9 cellular contexts compared by ENCODE assay signal in genomic region chr3:195106418-195106906, GRCh38.
A peak's percentile ranks its signal among the peaks of the same experiment; 100 is the strongest.
DNase-seq lines count a peak whose midpoint lies in the region; ATAC-seq, FAIRE-seq and TF ChIP-seq lines count a peak whose summit lies in the region.
"Had no signal": no experiment of that assay in that cellular context is flagged by ENCODE, and none has a peak within 500 bp of the region (broad histone marks: within the 10 kb centered on the region; RNA-seq: fewer than 3 reads in every experiment).

No MANE protein-coding gene starts in this region.

- H3K27ac ChIP-seq in H1 (ENCODE audit: low read depth, low read length) (no peak overlapping the region), muscle layer of colon (ENCODE audit: low read depth, low read length) (no peak overlapping the region)

- DNase-seq in DMS 273 (lab: John Stamatoyannopoulos, UW; ENCODE audit: unreplicated experiment) (peak; percentile 89), DMS 273 treated with DMSO at 0.1 percent for 48 hours (lab: John Stamatoyannopoulos, UW) (no peak), NCI-H82 (lab: John Stamatoyannopoulos, UW) (peak; percentile 81), H1 (ENCODE audit: low read depth in 1 of 2, low spot score in 2 of 2) (peak in 1 of 2 experiments; percentile 90)
- DNase-seq in activated CD8-positive, alpha-beta memory T cell treated with anti-CD3 and anti-CD28 coated beads, Interleukin-2, amount 50 U/mL, for 1 hour (ENCODE audit: extremely low read depth): peak; percentile 11
- DNase-seq in stimulated activated CD8-positive, alpha-beta memory T cell treated with anti-CD3 and anti-CD28 coated beads, Interleukin-7, amount 100 ng/mL, for 1 hour (ENCODE audit: low read depth in 2 of 2): peak; percentile 38 to 40

- no peak overlapping the region for H2BK20ac ChIP-seq in H1 (ENCODE audit: low read length)

- no peak overlapping the region for H2BK12ac ChIP-seq in H1 (ENCODE audit: low read depth, low read length)

- FAIRE-seq in H1 (lab: Jason Lieb, UNC): no peak
- FAIRE-seq: A204.1 had no signal

- no peak overlapping the region for H3K23ac ChIP-seq in H1 (ENCODE audit: insufficient read length)

- peak; percentile 85 to 91 for TF ChIP-seq RAD21 in H1 (IDR thresholded peaks at IDR 0.05 in 1 of 2, conservative IDR thresholded peaks at IDR 0.05 in 1 of 2; ENCODE audit: low read depth in 2 of 2, low read length in 2 of 2)

- TF ChIP-seq CTCF in H1 (IDR thresholded peaks at IDR 0.05; ENCODE audit: control extremely low read depth in 1 of 3, insufficient read depth in 1 of 3, low read depth in 1 of 3, low read length in 3 of 3): peak; percentile 84 to 96 (median 90)

- H3K79me2 ChIP-seq in H1 (ENCODE audit: control insufficient read depth in 1 of 2, insufficient read depth in 2 of 2, low read length in 2 of 2): no peaks in the 10 kb centered on the region

- peaks cover 0 to 12% of the 10 kb centered on the region in 2 experiments for H4K20me1 ChIP-seq in H1 (replicated peaks in 1 of 2; ENCODE audit: control insufficient read depth in 1 of 2, insufficient read depth in 2 of 2, low read length in 2 of 2)

- 0 out of 3 replicates have a peak, but pooled peaks of 1 of the 2 experiments have one; percentile 41 for TF ChIP-seq EP300 in H1 (IDR thresholded peaks at IDR 0.05; ENCODE audit: borderline replicate concordance in 1 of 2, low read depth in 2 of 2, low read length in 2 of 2)

- H3K23me2 ChIP-seq in H1 (ENCODE audit: low read depth, low read length): peaks cover 17% of the 10 kb centered on the region; the same call in 1 of the 2 replicates

- no peak overlapping the region for H3K4ac ChIP-seq in H1 (replicated peaks; ENCODE audit: insufficient read length, low read depth, low read length)

- no peak for TF ChIP-seq POLR2A in H1 (IDR thresholded peaks at IDR 0.05; ENCODE audit: control extremely low read depth in 1 of 2, low read depth in 2 of 2, low read length in 2 of 2)

- POLR2A ChIA-PET in H1 (lab: Charles Lee; ENCODE audit: partially characterized antibody): interaction anchor here (0.8 to 1.3 kb wide), 2 partner anchors 25 to 431 kb away, joined by 3 read pairs; no protein-coding TSS in a partner anchor

- no peak overlapping the region for H3K18ac ChIP-seq in H1 (ENCODE audit: extremely low read depth, low read length)

- H4K91ac ChIP-seq in H1 (replicated peaks; ENCODE audit: insufficient read length, low read length): no peak overlapping the region

- H3K9ac ChIP-seq in H1 (replicated peaks in 1 of 4; ENCODE audit: extremely low read depth in 1 of 4, low read depth in 3 of 4, low read length in 3 of 4): no peak overlapping the region; a peak in 1 of 7 replicates
- H3K9ac ChIP-seq in muscle layer of colon (ENCODE audit: low read length): no peak overlapping the region

- H3K9me3 ChIP-seq in H1 (ENCODE audit: insufficient read depth in 2 of 2, low read depth in 1 of 2, low read length in 1 of 2) (no peaks in the 10 kb centered on the region), muscle layer of colon (ENCODE audit: low read length) (no peaks in the 10 kb centered on the region)

- no peak overlapping the region for H2BK5ac ChIP-seq in H1 (ENCODE audit: low read depth, low read length)

- no peak overlapping the region for H3K56ac ChIP-seq in H1 (replicated peaks; ENCODE audit: insufficient read length, low read depth, low read length)

- H3K4me1 ChIP-seq in H1 (replicated peaks in 1 of 4; ENCODE audit: control insufficient read depth in 3 of 4, insufficient read depth in 4 of 4, low read length in 3 of 4) (peaks cover 2 to 4% (median 2%) of the 10 kb centered on the region in 4 experiments; a peak in 4 of 7 replicates), muscle layer of colon (ENCODE audit: insufficient read depth, low read length) (peaks cover 25% of the 10 kb centered on the region)

- H3K14ac ChIP-seq in H1 (ENCODE audit: insufficient read length): no peak overlapping the region

- no peak overlapping the region for H2BK120ac ChIP-seq in H1 (replicated peaks; ENCODE audit: low read depth, low read length)

- H2AK5ac ChIP-seq in H1 (ENCODE audit: low read depth, low read length): no peak overlapping the region

- no peak overlapping the region for H2BK15ac ChIP-seq in H1 (ENCODE audit: low read length)

- peak overlapping the region in 1 of 4 experiments; percentile 4; a peak in 1 of 8 replicates for H3K4me3 ChIP-seq in H1 (ENCODE audit: extremely low read depth in 1 of 4, insufficient read depth in 2 of 4, low read depth in 3 of 4, low read length in 4 of 4)
- H3K4me3 ChIP-seq in muscle layer of colon (ENCODE audit: low read depth in 1 of 2, low read length in 2 of 2): peak overlapping the region; percentile 16 to 31

- H2AFZ ChIP-seq in H1 (ENCODE audit: low read length): no peak overlapping the region

- no peak overlapping the region for H4K5ac ChIP-seq in H1 (ENCODE audit: insufficient read length, low read depth, low read length)

- H3K36me3 ChIP-seq in H1 (ENCODE audit: control insufficient read depth in 2 of 4, insufficient read depth in 4 of 4, low read length in 3 of 4): peaks cover 0 to 5% (median 0%) of the 10 kb centered on the region in 4 experiments; a peak in 2 of 8 replicates
- peaks cover 8% of the 10 kb centered on the region for H3K36me3 ChIP-seq in muscle layer of colon (ENCODE audit: insufficient read depth, low read length)

- peak overlapping the region; percentile 69 for H4K8ac ChIP-seq in H1 (ENCODE audit: extremely low read depth, insufficient read depth, low read length)

- CTCF ChIA-PET in H1 (lab: Charles Lee; ENCODE audit: partially characterized antibody): interaction anchor here (0.7 to 4.1 kb wide), 63 partner anchors 9 to 473 kb away, joined by 3 to 28 read pairs (median 5); partner anchors contain the start of gene FAM43A

- 31% methylated on average over 11 of the region's 29 CpGs; no CpG with 5 or more reads in 1 of the 2 experiments for WGBS in H1 (ENCODE audit: extremely low coverage in 1 of 2, insufficient coverage in 1 of 2, insufficient read length in 1 of 2, insufficient replicate concordance in 2 of 2, low coverage in 1 of 2, low lambda C conversion rate in 2 of 2, missing lambda C conversion rate in 1 of 2), 2 experiments

- ATAC-seq in HG03095 (IDR thresholded peaks at IDR 0.05; ENCODE audit: unreplicated experiment): peak; percentile 60

- peak overlapping the region in 1 of 2 experiments; percentile 61; a peak in 2 of 4 replicates for H3K4me2 ChIP-seq in H1 (ENCODE audit: insufficient read depth in 1 of 2, low read depth in 2 of 2, low read length in 2 of 2)

- H3K27me3 ChIP-seq in H1 (replicated peaks in 1 of 4; ENCODE audit: control insufficient read depth in 3 of 4, extremely low read depth in 1 of 4, insufficient read depth in 3 of 4, low read length in 3 of 4) (no peaks in the 10 kb centered on the region), muscle layer of colon (ENCODE audit: control insufficient read depth in 1 of 2, insufficient read depth in 2 of 2, low read length in 2 of 2) (no peaks in the 10 kb centered on the region)

- peaks cover 3% of the 10 kb centered on the region for H3K79me1 ChIP-seq in H1 (ENCODE audit: low read depth, low read length)

TF ChIP-seq in H1, 55 proteins besides CTCF, POLR2A, EP300 and RAD21 (continues in another document):
- no peak for TF ChIP-seq USF2 (IDR thresholded peaks at IDR 0.05; ENCODE audit: low read length)
- no peak for TF ChIP-seq CTBP2 (IDR thresholded peaks at IDR 0.05; ENCODE audit: borderline replicate concordance, insufficient read depth, insufficient read length, low read length)
- TF ChIP-seq MAX (IDR thresholded peaks at IDR 0.05): peak; percentile 80
- no peak for TF ChIP-seq CBX5 (IDR thresholded peaks at IDR 0.05; ENCODE audit: low read depth, low read length)
- TF ChIP-seq TEAD4 (IDR thresholded peaks at IDR 0.05; ENCODE audit: low read depth, low read length): peak; percentile 34; the same call in 1 of the 2 replicates
- TF ChIP-seq EZH2 (IDR thresholded peaks at IDR 0.05; ENCODE audit: low read depth, low read length, severe bottlenecking): no peak
